26 cellular contexts compared by ENCODE assay signal in genomic region chr10:126842836-126843235, GRCh38.
A peak's percentile ranks its signal among the peaks of the same experiment; 100 is the strongest.
DNase-seq lines count a peak whose midpoint lies in the region; ATAC-seq and TF ChIP-seq lines count a peak whose summit lies in the region.
"Had no signal": no experiment of that assay in that cellular context is flagged by ENCODE, and none has a peak within 500 bp of the region (broad histone marks: within the 10 kb centered on the region; RNA-seq: fewer than 3 reads in every experiment).

No MANE protein-coding gene starts in this region.

- H3K9me3 ChIP-seq in Caco-2 (no peaks in the 10 kb centered on the region), endodermal cell (ENCODE audit: control insufficient read depth, low read length) (no peaks in the 10 kb centered on the region)
- H3K9me3 ChIP-seq: neutrophil, psoas muscle, testis, uterus had no signal

- H3K9ac ChIP-seq in endodermal cell (ENCODE audit: extremely low read depth, low read length, poor library complexity, severe bottlenecking): no peak overlapping the region

- peak overlapping the region; percentile 38 for H3K27ac Mint-ChIP-seq in Caco-2 (ENCODE audit: unreplicated experiment)
- peak overlapping the region; percentile 72 for H3K27ac Mint-ChIP-seq in endodermal cell
- H3K27ac Mint-ChIP-seq in neural crest cell (ENCODE audit: unreplicated experiment): peak overlapping the region; percentile 92
- H3K27ac Mint-ChIP-seq: activated CD8-positive, alpha-beta memory T cell treated with anti-CD3 and anti-CD28 coated beads, Interleukin-2, amount 10 ng/mL, durations not matched to agents 7 days and 5 days; activated T-cell treated with anti-CD3 and anti-CD28 coated beads, Interleukin-2, amount 50 U/mL, for 72 hours; CD8-positive, alpha-beta T cell; IgD-negative memory B cell had no signal

- H3K9me3 Mint-ChIP-seq in Caco-2 (ENCODE audit: unreplicated experiment) (no peaks in the 10 kb centered on the region), endodermal cell (no peaks in the 10 kb centered on the region), neural crest cell (no peaks in the 10 kb centered on the region)
- H3K9me3 Mint-ChIP-seq: activated T-cell treated with anti-CD3 and anti-CD28 coated beads, Interleukin-2, amount 50 U/mL, for 72 hours; CD8-positive, alpha-beta T cell had no signal

- CTCF ChIA-PET in Caco-2 (lab: Charles Lee) (no interaction called here), HEK293T (lab: Yijun Ruan, JAX) (no interaction called here)

- H3K36me3 ChIP-seq in Caco-2 (ENCODE audit: control insufficient read depth, insufficient read depth, low read length) (no peaks in the 10 kb centered on the region), endodermal cell (ENCODE audit: control insufficient read depth, insufficient read depth, low read length) (no peaks in the 10 kb centered on the region)
- H3K36me3 ChIP-seq: neutrophil, uterus had no signal

- H3K4me3 Mint-ChIP-seq in Caco-2 (ENCODE audit: unreplicated experiment) (no peak overlapping the region), endodermal cell (no peak overlapping the region), neural crest cell (no peak overlapping the region)
- H3K4me3 Mint-ChIP-seq: activated CD8-positive, alpha-beta memory T cell treated with anti-CD3 and anti-CD28 coated beads, Interleukin-2, amount 10 ng/mL, durations not matched to agents 7 days and 5 days; activated T-cell treated with anti-CD3 and anti-CD28 coated beads, Interleukin-2, amount 50 U/mL, for 72 hours; CD8-positive, alpha-beta T cell; IgD-negative memory B cell had no signal

- DNase-seq in Caco-2 (no peak), NCI-H146 (lab: John Stamatoyannopoulos, UW) (peak; percentile 96), endodermal cell (peak; percentile 70), neural crest cell (ENCODE audit: low read depth, low spot score) (peak; percentile 46), NCI-H1092 (lab: John Stamatoyannopoulos, UW) (no peak), HEK293T (ENCODE audit: extremely low spot score) (no peak)
- DNase-seq: activated CD4-positive, CD25-positive, alpha-beta regulatory T cell; activated CD8-positive, alpha-beta memory T cell treated with anti-CD3 and anti-CD28 coated beads, Interleukin-2, amount 10 ng/mL, durations not matched to agents 7 days and 5 days; activated naive CD4-positive, alpha-beta T cell treated with Interleukin-2 at 50 U/mL for 16 hours; activated T-cell treated with anti-CD3 and anti-CD28 coated beads, Interleukin-2, amount 50 U/mL, for 72 hours; amygdala; CD8-positive, alpha-beta T cell; glutamatergic neuron; left cardiac atrium; PC-3; psoas muscle; Right ventricle myocardium superior; stimulated activated naive CD4-positive, alpha-beta T cell treated with Interleukin-2 at 50 U/mL for 16 hours; T1000; testis; uterus had no signal

- H3K36me3 Mint-ChIP-seq in Caco-2 (ENCODE audit: insufficient read depth, unreplicated experiment): no peaks in the 10 kb centered on the region
- H3K36me3 Mint-ChIP-seq in endodermal cell (ENCODE audit: low read depth): no peaks in the 10 kb centered on the region
- H3K36me3 Mint-ChIP-seq in neural crest cell (ENCODE audit: low read depth): no peaks in the 10 kb centered on the region
- H3K36me3 Mint-ChIP-seq: activated CD8-positive, alpha-beta memory T cell treated with anti-CD3 and anti-CD28 coated beads, Interleukin-2, amount 10 ng/mL, durations not matched to agents 7 days and 5 days; CD8-positive, alpha-beta T cell; IgD-negative memory B cell had no signal

- intact Hi-C loops in Caco-2 (cut with micrococcal nuclease; ENCODE audit: unreplicated experiment): no loop called here

- H3K4me1 Mint-ChIP-seq in Caco-2 (ENCODE audit: low read depth, unreplicated experiment) (peaks cover 20% of the 10 kb centered on the region), endodermal cell (peaks cover 34% of the 10 kb centered on the region), neural crest cell (peaks cover 22% of the 10 kb centered on the region)
- H3K4me1 Mint-ChIP-seq: activated CD8-positive, alpha-beta memory T cell treated with anti-CD3 and anti-CD28 coated beads, Interleukin-2, amount 10 ng/mL, durations not matched to agents 7 days and 5 days; IgD-negative memory B cell had no signal

- no TSS peak for BruUV-seq in Caco-2 (replicated peaks; lab: Mats Ljungman, UMichigan)

- POLR2A ChIA-PET in Caco-2 (lab: Charles Lee) (no interaction called here), HEK293T (lab: Yijun Ruan, JAX) (no interaction called here)

- TF ChIP-seq CTCF in Caco-2 (IDR thresholded peaks at IDR 0.05; ENCODE audit: insufficient read depth in 1 of 2, low read depth in 1 of 2, low read length in 1 of 2, severe bottlenecking in 1 of 2, unreplicated experiment in 1 of 2): no peak
- TF ChIP-seq CTCF in endodermal cell (conservative IDR thresholded peaks at IDR 0.05): no peak
- TF ChIP-seq CTCF in neural crest cell (conservative IDR thresholded peaks at IDR 0.05): no peak

- H3K27me3 Mint-ChIP-seq in Caco-2 (ENCODE audit: insufficient read depth, unreplicated experiment): no peaks in the 10 kb centered on the region
- no peaks in the 10 kb centered on the region for H3K27me3 Mint-ChIP-seq in endodermal cell (ENCODE audit: insufficient read depth)
- H3K27me3 Mint-ChIP-seq in neural crest cell (ENCODE audit: low read depth): no peaks in the 10 kb centered on the region
- H3K27me3 Mint-ChIP-seq: activated CD8-positive, alpha-beta memory T cell treated with anti-CD3 and anti-CD28 coated beads, Interleukin-2, amount 10 ng/mL, durations not matched to agents 7 days and 5 days; IgD-negative memory B cell had no signal

- ATAC-seq in HG03442 (IDR thresholded peaks at IDR 0.05; ENCODE audit: unreplicated experiment): no peak
- no peak for ATAC-seq in GM19023 (IDR thresholded peaks at IDR 0.05; ENCODE audit: unreplicated experiment)
- ATAC-seq: activated CD8-positive, alpha-beta memory T cell treated with anti-CD3 and anti-CD28 coated beads, Interleukin-2, amount 10 ng/mL, durations not matched to agents 7 days and 5 days; activated T-cell treated with anti-CD3 and anti-CD28 coated beads, Interleukin-2, amount 50 U/mL, for 72 hours; CD8-positive, alpha-beta T cell; left cardiac atrium; PC-3; psoas muscle had no signal

- peaks cover 50% of the 10 kb centered on the region for H3K4me1 ChIP-seq in Caco-2
- peaks cover 10% of the 10 kb centered on the region for H3K4me1 ChIP-seq in endodermal cell (ENCODE audit: control insufficient read depth, insufficient read depth, low read length)
- H3K4me1 ChIP-seq: psoas muscle, testis had no signal

- 79 to 89% methylated on average over 3 to 6 of the region's 10 CpGs for whole genome bisulfite sequencing in endodermal cell (ENCODE audit: insufficient coverage in 1 of 2, insufficient read length in 1 of 2), 2 experiments

- H3K27me3 ChIP-seq in Caco-2 (replicated peaks; ENCODE audit: control insufficient read depth, insufficient read depth, low read length) (no peaks in the 10 kb centered on the region), endodermal cell (ENCODE audit: control insufficient read depth, insufficient read depth, low read length, poor library complexity, severe bottlenecking) (no peaks in the 10 kb centered on the region)
- H3K27me3 ChIP-seq: neutrophil, testis, uterus had no signal

- no peak overlapping the region for H3K27ac ChIP-seq in endodermal cell (ENCODE audit: low read depth, low read length)
- H3K27ac ChIP-seq: epithelial cell of prostate, neutrophil, psoas muscle, testis, uterus had no signal

- H3K4me3 ChIP-seq in Caco-2 (ENCODE audit: low read depth, low read length) (no peak overlapping the region), endodermal cell (ENCODE audit: low read length) (no peak overlapping the region)
- H3K4me3 ChIP-seq: psoas muscle, testis, uterus had no signal

TF ChIP-seq in HEK293T, 16 proteins besides CTCF, POLR2A, EP300 and RAD21:
- TF ChIP-seq SP1 (IDR thresholded peaks at IDR 0.05) (no peak), FOXA1 (IDR thresholded peaks at IDR 0.05) (no peak), NFRKB (IDR thresholded peaks at IDR 0.05) (no peak), FOXM1 (IDR thresholded peaks at IDR 0.05; ENCODE audit: borderline replicate concordance) (no peak), BHLHE40 (IDR thresholded peaks at IDR 0.05; ENCODE audit: borderline replicate concordance) (no peak), FOXK2 (IDR thresholded peaks at IDR 0.05) (no peak), SUZ12 (IDR thresholded peaks at IDR 0.05) (no peak), TARDBP (IDR thresholded peaks at IDR 0.05) (no peak), ELF4 (IDR thresholded peaks at IDR 0.05) (no peak), LEF1 (IDR thresholded peaks at IDR 0.05; ENCODE audit: borderline replicate concordance) (no peak)

Comparison
In these comparisons a context has a peak if more than half of its experiments do, and no peak if none do; other contexts are left out.
1. DNase-seq: peak in NCI-H146 (single experiment), endodermal cell (single experiment) and neural crest cell (single experiment); none in Caco-2 (0 of 2), NCI-H1092 (single experiment) and HEK293T (single experiment).
2. H3K27ac Mint-ChIP-seq: peak in every context shown above with its lines; median percentile 92 in neural crest cell; 72 in endodermal cell; 38 in Caco-2.